14 cellular contexts compared by ENCODE assay signal in genomic region chr1:8055973-8056372, GRCh38. TPM values are rescaled to one million over a fixed set of nuclear protein-coding genes. Genes with fewer than 3 reads are reported as not detected.
DNase-seq lines count a peak whose midpoint lies in the region; ATAC-seq, FAIRE-seq and TF ChIP-seq lines count a peak whose summit lies in the region.
"Had no signal": no experiment of that assay in that cellular context is flagged by ENCODE, and none has a peak within 500 bp of the region (broad histone marks: within the 10 kb centered on the region; RNA-seq: fewer than 3 reads in every experiment).

No MANE protein-coding gene starts in this region.

- ATAC-seq in A549 (peak; percentile 66 to 83; a peak in 5 of 6 replicates), IMR-90 (ENCODE audit: low read depth) (peak; percentile 71), K562 (no peak), HG03457 (IDR thresholded peaks at IDR 0.05; ENCODE audit: unreplicated experiment) (no peak), GM19463 (IDR thresholded peaks at IDR 0.05; ENCODE audit: unreplicated experiment) (no peak)
- ATAC-seq: naive thymus-derived CD4-positive, alpha-beta T cell had no signal

- H4K20me1 ChIP-seq in IMR-90 (ENCODE audit: insufficient read depth, low read length) (no peaks in the 10 kb centered on the region), K562 (replicated peaks; ENCODE audit: control insufficient read depth, insufficient read depth, low read length) (no peaks in the 10 kb centered on the region; the same call in 1 of the 2 replicates), hepatocyte (ENCODE audit: insufficient read depth, poor library complexity, severe bottlenecking) (no peaks in the 10 kb centered on the region), Karpas-422 (ENCODE audit: insufficient read depth, low read depth, low read length) (no peaks in the 10 kb centered on the region)

- no peak overlapping the region for H4K91ac ChIP-seq in IMR-90 (ENCODE audit: insufficient read depth, low read depth, low read length)

- no peak overlapping the region for H3K14ac ChIP-seq in IMR-90 (replicated peaks; ENCODE audit: low read depth, low read length)

- no peak overlapping the region for H3K4ac ChIP-seq in IMR-90 (ENCODE audit: low read depth, low read length)

- H2AK9ac ChIP-seq in IMR-90 (replicated peaks; ENCODE audit: low read depth, low read length, poor library complexity): no peak overlapping the region

- no TSS peak for BruUV-seq in IMR-90 (replicated peaks; lab: Mats Ljungman, UMichigan)
- BruUV-seq in K562 (replicated peaks; lab: Mats Ljungman, UMichigan): no TSS peak

- H3K4me3 ChIP-seq in A549: no peak overlapping the region
- no peak overlapping the region for H3K4me3 ChIP-seq in IMR-90 (ENCODE audit: insufficient read depth, low read depth, low read length)
- no peak overlapping the region for H3K4me3 ChIP-seq in K562
- no peak overlapping the region for H3K4me3 ChIP-seq in hepatocyte
- H3K4me3 ChIP-seq in Karpas-422 (ENCODE audit: low read length): no peak overlapping the region
- H3K4me3 ChIP-seq: transverse colon had no signal

- H3K79me2 ChIP-seq in K562 (ENCODE audit: control insufficient read depth, insufficient read depth, low read length) (no peaks in the 10 kb centered on the region), hepatocyte (no peaks in the 10 kb centered on the region), Karpas-422 (ENCODE audit: low read length) (no peaks in the 10 kb centered on the region)

- no peaks in the 10 kb centered on the region for H3K9me3 ChIP-seq in A549
- H3K9me3 ChIP-seq in IMR-90 (ENCODE audit: control insufficient read depth, insufficient read depth, low read length): no peaks in the 10 kb centered on the region
- no peaks in the 10 kb centered on the region for H3K9me3 ChIP-seq in K562 (replicated peaks; ENCODE audit: control insufficient read depth, insufficient read depth, low read depth, low read length)
- no peaks in the 10 kb centered on the region for H3K9me3 ChIP-seq in hepatocyte (ENCODE audit: low read depth)
- no peaks in the 10 kb centered on the region for H3K9me3 ChIP-seq in Karpas-422 (ENCODE audit: low read length)
- H3K9me3 ChIP-seq: transverse colon had no signal

- H4K8ac ChIP-seq in IMR-90 (ENCODE audit: low read depth in 2 of 2, low read length in 2 of 2): no peak overlapping the region

- 33% methylated on average over 4 of the region's 4 CpGs for WGBS in A549 (ENCODE audit: missing lambda C conversion rate)
- WGBS in IMR-90 (ENCODE audit: extremely low coverage in 2 of 2, insufficient read length in 1 of 2), 2 experiments: no CpG with 5 or more reads among the region's 4 CpGs
- WGBS in K562 (ENCODE audit: insufficient coverage, low coverage, missing lambda C conversion rate): 9% methylated on average over 4 of the region's 4 CpGs
- 70% methylated on average over 4 of the region's 4 CpGs for WGBS in hepatocyte (ENCODE audit: low lambda C conversion rate, missing lambda C conversion rate)

- no peaks in the 10 kb centered on the region for H3K27me3 ChIP-seq in IMR-90 (ENCODE audit: control insufficient read depth, insufficient read depth, low read length)
- H3K27me3 ChIP-seq in K562 (ENCODE audit: control insufficient read depth in 2 of 2, insufficient read depth in 2 of 2, low read length in 2 of 2): peaks cover 15 to 33% of the 10 kb centered on the region in 2 experiments
- H3K27me3 ChIP-seq in hepatocyte: no peaks in the 10 kb centered on the region
- no peaks in the 10 kb centered on the region for H3K27me3 ChIP-seq in Karpas-422 (ENCODE audit: low read length)
- H3K27me3 ChIP-seq: transverse colon had no signal

- H2BK15ac ChIP-seq in IMR-90 (ENCODE audit: low read depth, low read length): no peak overlapping the region

- in situ Hi-C loops in IMR-90 (cut with MboI; ENCODE audit: low sequenced_read_pairs): no loop called here
- in situ Hi-C loops in K562 (cut with MboI): no loop called here
- in situ Hi-C loops in ACHN (cut with HindIII; ENCODE audit: low pct_ligation_motif_present, low pct_unique_long_range_greater_than_20kb, low sequenced_read_pairs): no loop called here

- no peak overlapping the region for H3K56ac ChIP-seq in IMR-90 (ENCODE audit: extremely low read depth, insufficient read depth, low read length)

- H4K5ac ChIP-seq in IMR-90 (ENCODE audit: low read depth, low read length): no peak overlapping the region

- no peak overlapping the region for H2BK20ac ChIP-seq in IMR-90 (ENCODE audit: low read depth, low read length)

- H3K4me2 ChIP-seq in A549 (peak overlapping the region; percentile 51), IMR-90 (ENCODE audit: low read depth, low read length) (no peak overlapping the region), K562 (ENCODE audit: insufficient read depth, low read length) (no peak overlapping the region), hepatocyte (no peak overlapping the region), Karpas-422 (ENCODE audit: low read depth, low read length, poor library complexity, severe bottlenecking) (no peak overlapping the region)

- H2AK5ac ChIP-seq in IMR-90 (ENCODE audit: low read depth, low read length): no peak overlapping the region

- intact Hi-C loops in IMR-90 (cut with micrococcal nuclease) (no loop called here), K562 (cut with micrococcal nuclease) (no loop called here)

- H3K9ac ChIP-seq in IMR-90 (ENCODE audit: low read depth, low read length): no peak overlapping the region
- H3K9ac ChIP-seq in K562 (ENCODE audit: insufficient read depth in 1 of 2, low read depth in 2 of 2, low read length in 2 of 2): no peak overlapping the region
- no peak overlapping the region for H3K9ac ChIP-seq in Karpas-422 (ENCODE audit: low read length)

- H2AFZ ChIP-seq in IMR-90 (replicated peaks; ENCODE audit: low read length, poor library complexity) (no peak overlapping the region), K562 (ENCODE audit: low read depth, low read length) (no peak overlapping the region), hepatocyte (no peak overlapping the region), Karpas-422 (ENCODE audit: low read length) (no peak overlapping the region)

- no peaks in the 10 kb centered on the region for H3K9me2 ChIP-seq in hepatocyte (replicated peaks; ENCODE audit: insufficient read depth)
- H3K9me2 ChIP-seq in Karpas-422 (replicated peaks; ENCODE audit: insufficient read depth, low read length): no peaks in the 10 kb centered on the region

- no peak overlapping the region for H3K23ac ChIP-seq in IMR-90 (ENCODE audit: low read depth, low read length)

- H2BK5ac ChIP-seq in IMR-90 (ENCODE audit: low read depth, low read length, poor library complexity, severe bottlenecking): peak overlapping the region; percentile 49

- dilution Hi-C loops in IMR-90 (cut with HindIII; ENCODE audit: low sequenced_read_pairs, unreplicated experiment): no loop called here

- TF ChIP-seq EP300 in A549 (IDR thresholded peaks at IDR 0.05) (no peak; a peak in 1 of 5 replicates), K562 (IDR thresholded peaks at IDR 0.05; ENCODE audit: low read length) (no peak)

- no peak overlapping the region for H3K18ac ChIP-seq in IMR-90 (ENCODE audit: low read depth, low read length)

- FAIRE-seq in A549 (lab: Jason Lieb, UNC): peak; percentile 51
- FAIRE-seq in K562 (lab: Jason Lieb, UNC): no peak

- no peaks in the 10 kb centered on the region for H3K36me3 ChIP-seq in IMR-90 (ENCODE audit: control insufficient read depth, insufficient read depth, low read length)
- H3K36me3 ChIP-seq in K562 (ENCODE audit: control insufficient read depth, insufficient read depth, low read length): no peaks in the 10 kb centered on the region
- no peaks in the 10 kb centered on the region for H3K36me3 ChIP-seq in hepatocyte (replicated peaks; ENCODE audit: insufficient read depth, low read depth)
- no peaks in the 10 kb centered on the region for H3K36me3 ChIP-seq in Karpas-422 (ENCODE audit: insufficient read depth, low read length)
- H3K36me3 ChIP-seq: transverse colon had no signal

- CTCF ChIA-PET in A549 (lab: Yijun Ruan, JAX) (interaction anchor here (0.7 to 1.7 kb wide), 5 partner anchors 11 to 155 kb away, joined by 3 to 4 read pairs (median 3); no protein-coding TSS in a partner anchor), IMR-90 (lab: Yijun Ruan, JAX) (interaction anchor here (0.7 kb wide), 1 partner anchor 532 kb away, joined by 7 read pairs; no protein-coding TSS in a partner anchor), K562 (lab: Yijun Ruan, JAX; ENCODE audit: low intra/inter-chr PET ratio) (no interaction called here)

- TF ChIP-seq RAD21 in A549 (conservative IDR thresholded peaks at IDR 0.05 in 1 of 2, IDR thresholded peaks at IDR 0.05 in 1 of 2) (no peak), IMR-90 (IDR thresholded peaks at IDR 0.05; ENCODE audit: low read length) (no peak), K562 (CRISPR knock-in tag; conservative IDR thresholded peaks at IDR 0.05 in 1 of 2, IDR thresholded peaks at IDR 0.05 in 1 of 2) (no peak)

- POLR2A ChIA-PET in A549 (lab: Yijun Ruan, JAX) (no interaction called here), IMR-90 (lab: Charles Lee; ENCODE audit: unreplicated experiment) (no interaction called here), K562 (lab: Yijun Ruan, JAX) (interaction anchor here (0.6 kb wide), 1 partner anchor 66 kb away, joined by 4 read pairs; no protein-coding TSS in a partner anchor)

- TF ChIP-seq CTCF in A549 (IDR thresholded peaks at IDR 0.05): no peak
- TF ChIP-seq CTCF in IMR-90 (conservative IDR thresholded peaks at IDR 0.05; ENCODE audit: low read depth, low read length): no peak
- no peak for TF ChIP-seq CTCF in K562 (IDR thresholded peaks at IDR 0.05 in 2 of 3, conservative IDR thresholded peaks at IDR 0.05 in 1 of 3; ENCODE audit: insufficient read depth in 2 of 3, low read depth in 1 of 3, low read length in 3 of 3)
- no peak for TF ChIP-seq CTCF in hepatocyte (IDR thresholded peaks at IDR 0.05; ENCODE audit: poor library complexity)

- H2BK120ac ChIP-seq in IMR-90 (ENCODE audit: low read depth, low read length): no peak overlapping the region

- H3K4me1 ChIP-seq in A549: peaks cover 51% of the 10 kb centered on the region
- H3K4me1 ChIP-seq in IMR-90 (ENCODE audit: control insufficient read depth, insufficient read depth, low read length): peaks cover 10% of the 10 kb centered on the region
- H3K4me1 ChIP-seq in K562 (replicated peaks in 1 of 2; ENCODE audit: control insufficient read depth in 2 of 2, insufficient read depth in 2 of 2, low read length in 2 of 2): no peaks in the 10 kb centered on the region
- no peaks in the 10 kb centered on the region for H3K4me1 ChIP-seq in hepatocyte (ENCODE audit: insufficient read depth)
- no peaks in the 10 kb centered on the region for H3K4me1 ChIP-seq in Karpas-422 (ENCODE audit: low read length)

- DNase-seq in A549 (ENCODE audit: low read depth in 1 of 2, low spot score in 1 of 2) (peak in 1 of 2 experiments; percentile 75), IMR-90 (peak; percentile 91), K562 (ENCODE audit: extremely low read depth in 1 of 4, low spot score in 3 of 4) (no peak), hepatocyte (ENCODE audit: low spot score) (no peak), ACHN (no peak), Karpas-422 (no peak)
- DNase-seq: activated CD4-positive, alpha-beta T cell treated with anti-CD3 and anti-CD28 coated beads, Interleukin-2, amount 10 ng/mL, durations not matched to agents 24 days and 14 days; AML-193; naive thymus-derived CD4-positive, alpha-beta T cell; NCI-H1048; NCI-H524; transverse colon had no signal

- peaks cover 9% of the 10 kb centered on the region; the same call in 1 of the 2 replicates for H3K9me1 ChIP-seq in IMR-90 (ENCODE audit: insufficient read depth, low read length)
- H3K9me1 ChIP-seq in K562 (ENCODE audit: control insufficient read depth, insufficient read depth, low read length): no peaks in the 10 kb centered on the region

- no peak for TF ChIP-seq POLR2A in A549 (IDR thresholded peaks at IDR 0.05; ENCODE audit: low read length)
- no peak for TF ChIP-seq POLR2A in IMR-90 (IDR thresholded peaks at IDR 0.05; ENCODE audit: low read depth, low read length)
- no peak for TF ChIP-seq POLR2A in K562 (conservative IDR thresholded peaks at IDR 0.05)

- no peaks in the 10 kb centered on the region for H3K79me1 ChIP-seq in IMR-90 (ENCODE audit: low read depth in 1 of 2, low read length in 2 of 2)

- H3K27ac ChIP-seq in A549 (peak overlapping the region; percentile 92 to 99), IMR-90 (ENCODE audit: insufficient read depth, low read length) (no peak overlapping the region), K562 (ENCODE audit: extremely low read depth, low read depth, low read length) (no peak overlapping the region), hepatocyte (peak overlapping the region; percentile 4), Karpas-422 (ENCODE audit: low read length) (no peak overlapping the region)

RNA-seq across cellular contexts. Expression of gene ERRFI1, which starts 29.9 kb away (rescaled TPM):
- polyA plus RNA-seq in A549 (2011; rRNA removed) (193 and 217 TPM in 2 replicates), A549 (2017; fragmentation: RNase III; extraction: RNeasy Plus Mini Kit Qiagen cat#74134 plus additional on column Dnase treatment) (44.2 to 51.0 TPM (median 49.0 TPM) in 3 replicates), IMR-90 (2012; rRNA removed) (102 and 145 TPM in 2 replicates), K562 (2011; rRNA removed) (1.7 and 4.4 TPM in 2 replicates), K562 (2014; fragmentation: Illumina TruSeq; extraction: Trizol) (1.4 and 1.8 TPM in 2 replicates), K562 (2014; fragmentation: Nextera tagmentation; extraction: Ambion mirVana) (under 1 TPM; 0.67 to 0.72 TPM), K562 (2014; rRNA removed) (0.80 and 2.0 TPM in 2 replicates), hepatocyte (123 and 139 TPM in 2 replicates)
- 48.0 and 74.2 TPM in 2 replicates for polyA plus RNA-seq in A549 (2012; cell fraction: cytosol; rRNA removed)
- 61.4 and 108 TPM in 2 replicates for polyA plus RNA-seq in A549 (2012; cell fraction: nucleus; rRNA removed)
- 94.7 and 114 TPM in 2 replicates for polyA minus RNA-seq in A549 (2011; rRNA and poly(A)+ RNA removed)
- total RNA-seq in IMR-90 (2012; rRNA removed) (101 and 106 TPM in 2 replicates), K562 (2014; rRNA removed) (0.68 and 0.73 TPM in 2 replicates), K562 (2014; rRNA removed; fragmentation: Illumina TruSeq; extraction: Trizol) (1.5 and 1.8 TPM in 2 replicates), K562 (2015; rRNA removed; fragmentation: Illumina TruSeq; extraction: Trizol) (0.98 and 1.1 TPM in 2 replicates), K562 (2021) (1.6 and 1.9 TPM in 2 replicates), hepatocyte (154 and 163 TPM in 2 replicates)
- 66.7 and 88.3 TPM in 2 replicates for polyA plus RNA-seq in IMR-90 (2012; cell fraction: cytosol; rRNA removed)
- polyA plus RNA-seq in IMR-90 (2012; cell fraction: nucleus; rRNA removed; ENCODE audit: low replicate concordance): 50.7 and 405 TPM in 2 replicates
- total RNA-seq in K562 (2011; cell fraction: chromatin; rRNA removed; ENCODE audit: low replicate concordance): 3.7 and 4.7 TPM in 2 replicates
- 1.7 TPM in 2 replicates for total RNA-seq in K562 (2011; cell fraction: nucleolus; rRNA removed)
- total RNA-seq in K562 (2011; cell fraction: nucleoplasm; rRNA removed): 2.5 and 3.8 TPM in 2 replicates
- polyA plus RNA-seq in K562 (2011; cell fraction: cytosol; rRNA removed): 1.3 and 2.7 TPM in 2 replicates
- polyA plus RNA-seq in K562 (2011; cell fraction: nucleus; rRNA removed): 3.0 and 4.1 TPM in 2 replicates
- 1.9 and 2.1 TPM in 2 replicates for polyA plus RNA-seq in K562 (2012)
- polyA minus RNA-seq in K562 (2011; rRNA and poly(A)+ RNA removed): 1.3 and 1.9 TPM in 2 replicates
- polyA minus RNA-seq in K562 (2011; cell fraction: cytosol; rRNA and poly(A)+ RNA removed): 1.2 and 1.5 TPM in 2 replicates
- 1.2 and 1.5 TPM in 2 replicates for polyA minus RNA-seq in K562 (2011; cell fraction: nucleus; rRNA and poly(A)+ RNA removed)
- not detected in 2 replicates for total RNA-seq in Karpas-422 (2014; rRNA removed; shearing (Covaris generic); ENCODE audit: low replicate concordance)

Comparison
In these comparisons a context has a peak if more than half of its experiments do, and no peak if none do; other contexts are left out.
1. ATAC-seq: peak in A549 (2 of 2) and IMR-90 (single experiment); none in K562 (single experiment), HG03457 (single experiment) and GM19463 (single experiment).
2. H3K27ac ChIP-seq: peak in A549 (2 of 2) and hepatocyte (single experiment); none in IMR-90 (single experiment), K562 (single experiment) and Karpas-422 (single experiment).
3. RNA of gene ERRFI1, which starts 29.9 kb away (total RNA-seq): 154 to 163 TPM in hepatocyte and 101 to 106 TPM in IMR-90; 0.68 to 4.7 TPM in K562 and not detected in Karpas-422; every median in the first group is over 10 times any median in the second.
4. Of the 35 proteins assayed by ChIP-seq in both K562 and A549: peak only in K562: none; only in A549: JUNB and SMC3; in both: CEBPB and MAFK; in neither: 30; mixed calls (peak in some experiments, not most) for 1.